ENCODE assay signal across 19 cellular contexts in the genomic region with DNA sequence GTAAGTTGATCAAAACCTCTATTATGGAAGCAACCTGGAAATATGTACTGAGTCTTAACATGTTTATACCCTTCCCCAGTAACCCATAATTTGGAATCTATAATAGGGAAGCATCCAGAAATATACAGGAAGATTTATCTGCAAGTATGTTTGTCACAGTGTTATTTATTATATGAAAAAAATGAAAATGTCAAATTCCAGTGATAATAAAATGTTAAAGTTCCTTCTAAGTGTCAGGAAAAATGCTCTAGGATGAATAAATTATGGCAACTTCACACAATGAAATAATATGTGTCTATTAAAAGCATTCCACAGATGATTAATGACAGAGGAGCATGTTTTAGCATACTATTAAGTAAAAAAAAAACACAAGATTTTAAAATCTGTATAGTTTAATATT.
DNase-seq lines count a peak whose midpoint lies in the region; ATAC-seq and TF ChIP-seq lines count a peak whose summit lies in the region.
"Had no signal": no experiment of that assay in that cellular context is flagged by ENCODE, and none has a peak within 500 bp of the region (broad histone marks: within the 10 kb centered on the region; RNA-seq: fewer than 3 reads in every experiment).

No MANE protein-coding gene starts in this region.

- H3K79me2 ChIP-seq in SK-N-SH (ENCODE audit: insufficient read depth), result no peaks in the 10 kb centered on the region
- no peaks in the 10 kb centered on the region for H3K79me2 ChIP-seq in PC-3 (ENCODE audit: low read length)

- DNase-seq in SK-N-SH (no peak), PC-3 (no peak), epithelial cell of prostate (ENCODE audit: low read depth, low spot score) (no peak), right cardiac atrium (no peak), left cardiac atrium (no peak), SIG-M5 (lab: John Stamatoyannopoulos, UW) (no peak)
- DNase-seq: ACHN; C1 segment of cervical spinal cord; CD4-positive, CD25-positive, alpha-beta regulatory T cell; CD8-positive, alpha-beta memory T cell; COR-L47; DMS 273 treated with DMSO at 0.1 percent for 48 hours; DMS53; GOT3; H7 had no signal

- H3K36me3 ChIP-seq in SK-N-SH (replicated peaks in 1 of 2; ENCODE audit: control insufficient read depth in 1 of 2, insufficient read depth in 2 of 2, low read length in 1 of 2), result no peaks in the 10 kb centered on the region
- H3K36me3 ChIP-seq in PC-3 (ENCODE audit: low read depth, low read length), result no peaks in the 10 kb centered on the region
- H3K36me3 ChIP-seq: BE2C had no signal

- 0 out of 3 replicates have a peak, but pooled peaks have one; percentile 18 for ATAC-seq in SK-N-SH treated with all-trans-retinoic acid at 6 μM for 48 hours
- ATAC-seq in PC-3, result no peak
- ATAC-seq in right cardiac atrium, result no peak
- ATAC-seq in left cardiac atrium, result no peak
- ATAC-seq: GM12878, HCT116 had no signal

- no TSS peak for BruUV-seq in PC-3 (replicated peaks; lab: Mats Ljungman, UMichigan)

- POLR2A ChIA-PET in SK-N-SH (lab: Yijun Ruan, JAX), result no interaction called here
- POLR2A ChIA-PET in PC-3 (lab: Charles Lee; ENCODE audit: unreplicated experiment), result interaction anchor here (0.6 kb wide), 1 partner anchor 49 kb away, joined by 13 read pairs; no protein-coding TSS in a partner anchor

- intact Hi-C loops in PC-3 (cut with micrococcal nuclease) (no loop called here), right cardiac atrium (cut with DNase I) (no loop called here), left cardiac atrium (cut with DNase I) (no loop called here)

- CTCF ChIA-PET in SK-N-SH (lab: Yijun Ruan, JAX) (no interaction called here), PC-3 (lab: Charles Lee) (no interaction called here)

- no peaks in the 10 kb centered on the region for H3K9me2 ChIP-seq in SK-N-SH
- H3K9me2 ChIP-seq in PC-3 (replicated peaks; ENCODE audit: low read length), result no peaks in the 10 kb centered on the region; the same call in 1 of the 2 replicates

- TF ChIP-seq RAD21 in SK-N-SH (IDR thresholded peaks at IDR 0.05; ENCODE audit: low read length), result no peak

- H3K9ac ChIP-seq in SK-N-SH (no peak overlapping the region), PC-3 (ENCODE audit: low read length) (0 out of 2 replicates have a peak overlapping the region, but pooled peaks have one; percentile 19)

- no peak overlapping the region for H3K27ac ChIP-seq in SK-N-SH (ENCODE audit: low read depth in 2 of 2, low read length in 1 of 2)
- peak overlapping the region; percentile 43 for H3K27ac ChIP-seq in PC-3 (ENCODE audit: low read length)
- peak overlapping the region; percentile 15 for H3K27ac ChIP-seq in epithelial cell of prostate
- no peak overlapping the region for H3K27ac ChIP-seq in right cardiac atrium (ENCODE audit: low read length)

- H3K4me2 ChIP-seq in SK-N-SH (no peak overlapping the region), PC-3 (ENCODE audit: low read length) (0 out of 2 replicates have a peak overlapping the region, but pooled peaks have one; percentile 34)

- H3K9me3 ChIP-seq in SK-N-SH, result no peaks in the 10 kb centered on the region
- no peaks in the 10 kb centered on the region for H3K9me3 ChIP-seq in PC-3 (ENCODE audit: low read length)
- H3K9me3 ChIP-seq in right cardiac atrium (ENCODE audit: control insufficient read depth, low read length), result no peaks in the 10 kb centered on the region
- H3K9me3 ChIP-seq: BE2C had no signal

- no peaks in the 10 kb centered on the region for H3K27me3 ChIP-seq in SK-N-SH (ENCODE audit: insufficient read depth)
- H3K27me3 ChIP-seq in PC-3 (ENCODE audit: low read length), result no peaks in the 10 kb centered on the region
- no peaks in the 10 kb centered on the region for H3K27me3 ChIP-seq in right cardiac atrium (ENCODE audit: control insufficient read depth, insufficient read depth)

- no peak overlapping the region for H2AFZ ChIP-seq in SK-N-SH (ENCODE audit: low read depth)
- H2AFZ ChIP-seq in PC-3 (ENCODE audit: low read length), result no peak overlapping the region

- H3K4me3 ChIP-seq in SK-N-SH (ENCODE audit: low read depth in 2 of 2, low read length in 1 of 2), result no peak overlapping the region
- no peak overlapping the region for H3K4me3 ChIP-seq in PC-3 (ENCODE audit: low read length)
- H3K4me3 ChIP-seq in right cardiac atrium (ENCODE audit: low read length), result no peak overlapping the region
- H3K4me3 ChIP-seq: GM12878 had no signal

- H3K4me1 ChIP-seq in SK-N-SH (ENCODE audit: control insufficient read depth in 1 of 2, insufficient read depth in 2 of 2, low read depth in 1 of 2, low read length in 1 of 2) (peaks cover 0 to 58% of the 10 kb centered on the region in 2 experiments; a peak in 2 of 4 replicates), PC-3 (ENCODE audit: insufficient read depth, low read length) (peaks cover 25% of the 10 kb centered on the region), right cardiac atrium (ENCODE audit: control insufficient read depth, insufficient read depth, low read length) (no peaks in the 10 kb centered on the region)
- H3K4me1 ChIP-seq: BE2C had no signal

- H3F3A ChIP-seq in SK-N-SH (replicated peaks; ENCODE audit: insufficient read depth) (peaks cover 5% of the 10 kb centered on the region), PC-3 (ENCODE audit: low read length, unreplicated experiment) (no peaks in the 10 kb centered on the region)

- TF ChIP-seq CTCF in SK-N-SH (IDR thresholded peaks at IDR 0.05) (no peak), PC-3 (conservative IDR thresholded peaks at IDR 0.05; ENCODE audit: low read depth, low read length) (no peak)

- TF ChIP-seq EP300 in SK-N-SH (IDR thresholded peaks at IDR 0.05; ENCODE audit: borderline replicate concordance in 1 of 2, low read depth in 1 of 2, low read length in 1 of 2), result no peak

- H4K20me1 ChIP-seq in SK-N-SH (ENCODE audit: insufficient read depth) (no peaks in the 10 kb centered on the region), PC-3 (ENCODE audit: low read length) (no peaks in the 10 kb centered on the region)

TF ChIP-seq in SK-N-SH treated with all-trans-retinoic acid at 6 μM for 48 hours, 23 proteins besides CTCF, POLR2A, EP300 and RAD21 (continues in another document):
- no peak for TF ChIP-seq CREB5 (CRISPR knock-in tag; IDR thresholded peaks at IDR 0.05; ENCODE audit: low read depth)

TF ChIP-seq in SK-N-SH, 30 proteins besides CTCF, POLR2A, EP300 and RAD21:
- TF ChIP-seq FOXJ3 (CRISPR knock-in tag; IDR thresholded peaks at IDR 0.05) (no peak), ZBTB33 (IDR thresholded peaks at IDR 0.05; ENCODE audit: borderline replicate concordance, low read depth) (no peak), MXI1 (IDR thresholded peaks at IDR 0.05; ENCODE audit: low read depth, low read length) (no peak), POLR2AphosphoS5 (IDR thresholded peaks at IDR 0.05; ENCODE audit: low read depth, low read length) (no peak)
- TF ChIP-seq, protein P1, sequence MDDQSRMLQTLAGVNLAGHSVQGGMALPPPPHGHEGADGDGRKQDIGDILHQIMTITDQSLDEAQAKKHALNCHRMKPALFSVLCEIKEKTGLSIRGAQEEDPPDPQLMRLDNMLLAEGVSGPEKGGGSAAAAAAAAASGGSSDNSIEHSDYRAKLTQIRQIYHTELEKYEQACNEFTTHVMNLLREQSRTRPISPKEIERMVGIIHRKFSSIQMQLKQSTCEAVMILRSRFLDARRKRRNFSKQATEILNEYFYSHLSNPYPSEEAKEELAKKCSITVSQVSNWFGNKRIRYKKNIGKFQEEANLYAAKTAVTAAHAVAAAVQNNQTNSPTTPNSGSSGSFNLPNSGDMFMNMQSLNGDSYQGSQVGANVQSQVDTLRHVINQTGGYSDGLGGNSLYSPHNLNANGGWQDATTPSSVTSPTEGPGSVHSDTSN (IDR thresholded peaks at IDR 0.05), result no peak
- TF ChIP-seq, protein P2, sequence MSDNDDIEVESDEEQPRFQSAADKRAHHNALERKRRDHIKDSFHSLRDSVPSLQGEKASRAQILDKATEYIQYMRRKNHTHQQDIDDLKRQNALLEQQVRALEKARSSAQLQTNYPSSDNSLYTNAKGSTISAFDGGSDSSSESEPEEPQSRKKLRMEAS (IDR thresholded peaks at IDR 0.05; ENCODE audit: low read depth), result no peak
- TF ChIP-seq, protein P3, sequence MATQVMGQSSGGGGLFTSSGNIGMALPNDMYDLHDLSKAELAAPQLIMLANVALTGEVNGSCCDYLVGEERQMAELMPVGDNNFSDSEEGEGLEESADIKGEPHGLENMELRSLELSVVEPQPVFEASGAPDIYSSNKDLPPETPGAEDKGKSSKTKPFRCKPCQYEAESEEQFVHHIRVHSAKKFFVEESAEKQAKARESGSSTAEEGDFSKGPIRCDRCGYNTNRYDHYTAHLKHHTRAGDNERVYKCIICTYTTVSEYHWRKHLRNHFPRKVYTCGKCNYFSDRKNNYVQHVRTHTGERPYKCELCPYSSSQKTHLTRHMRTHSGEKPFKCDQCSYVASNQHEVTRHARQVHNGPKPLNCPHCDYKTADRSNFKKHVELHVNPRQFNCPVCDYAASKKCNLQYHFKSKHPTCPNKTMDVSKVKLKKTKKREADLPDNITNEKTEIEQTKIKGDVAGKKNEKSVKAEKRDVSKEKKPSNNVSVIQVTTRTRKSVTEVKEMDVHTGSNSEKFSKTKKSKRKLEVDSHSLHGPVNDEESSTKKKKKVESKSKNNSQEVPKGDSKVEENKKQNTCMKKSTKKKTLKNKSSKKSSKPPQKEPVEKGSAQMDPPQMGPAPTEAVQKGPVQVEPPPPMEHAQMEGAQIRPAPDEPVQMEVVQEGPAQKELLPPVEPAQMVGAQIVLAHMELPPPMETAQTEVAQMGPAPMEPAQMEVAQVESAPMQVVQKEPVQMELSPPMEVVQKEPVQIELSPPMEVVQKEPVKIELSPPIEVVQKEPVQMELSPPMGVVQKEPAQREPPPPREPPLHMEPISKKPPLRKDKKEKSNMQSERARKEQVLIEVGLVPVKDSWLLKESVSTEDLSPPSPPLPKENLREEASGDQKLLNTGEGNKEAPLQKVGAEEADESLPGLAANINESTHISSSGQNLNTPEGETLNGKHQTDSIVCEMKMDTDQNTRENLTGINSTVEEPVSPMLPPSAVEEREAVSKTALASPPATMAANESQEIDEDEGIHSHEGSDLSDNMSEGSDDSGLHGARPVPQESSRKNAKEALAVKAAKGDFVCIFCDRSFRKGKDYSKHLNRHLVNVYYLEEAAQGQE (IDR thresholded peaks at IDR 0.05; ENCODE audit: low read depth, low read length), result no peak

Comparison
In these comparisons a context has a peak if more than half of its experiments do, and no peak if none do; other contexts are left out.
1. H3K27ac ChIP-seq: peak in PC-3 (single experiment) and epithelial cell of prostate (single experiment); none in SK-N-SH (0 of 2) and right cardiac atrium (single experiment).